In the genomic region with DNA sequence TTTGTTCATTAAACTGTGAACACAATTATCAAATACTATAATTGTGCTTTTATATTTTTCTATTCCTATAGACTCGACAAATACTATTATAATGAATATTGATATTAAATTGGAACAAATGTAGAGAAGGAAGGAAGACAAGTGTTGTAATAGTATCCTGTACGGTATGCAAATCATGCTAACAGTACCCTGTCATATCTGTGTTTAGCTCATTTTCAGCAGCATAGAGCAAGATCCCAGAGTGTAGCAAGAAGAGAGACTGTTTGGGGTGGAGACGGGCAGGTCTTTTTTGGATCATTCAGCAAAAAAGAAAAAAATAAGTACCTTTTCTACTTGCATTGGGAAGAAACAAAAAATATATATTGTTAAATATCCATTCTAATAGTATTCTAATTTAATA, we compare ENCODE assay signal across 30 cellular contexts.
DNase-seq lines count a peak whose midpoint lies in the region; ATAC-seq and TF ChIP-seq lines count a peak whose summit lies in the region.
"Had no signal": no experiment of that assay in that cellular context is flagged by ENCODE, and none has a peak within 500 bp of the region (broad histone marks: within the 10 kb centered on the region; RNA-seq: fewer than 3 reads in every experiment).

No MANE protein-coding gene starts in this region.

- peak overlapping the region; percentile 1 for H3K27ac Mint-ChIP-seq in stimulated activated naive CD8-positive, alpha-beta T cell treated with anti-CD3 and anti-CD28 coated beads, Interleukin-15, Interleukin-2, amounts not matched to agents 100 ng/mL and 50 ng/mL, for 24 hours
- H3K27ac Mint-ChIP-seq: activated CD8-positive, alpha-beta T cell treated with anti-CD3 and anti-CD28 coated beads for 36 hours; activated naive CD8-positive, alpha-beta T cell treated with anti-CD3 and anti-CD28 coated beads for 36 hours; T-cell had no signal

- H3K9me3 ChIP-seq in OCI-LY3 (ENCODE audit: insufficient read depth, low read length) (no peaks in the 10 kb centered on the region), Karpas-422 (ENCODE audit: low read length) (no peaks in the 10 kb centered on the region), heart right ventricle (no peaks in the 10 kb centered on the region)
- H3K9me3 ChIP-seq: neutrophil, SJSA1, spleen, stomach, uterus had no signal

- H3K36me3 ChIP-seq in OCI-LY3 (replicated peaks; ENCODE audit: low read depth, low read length) (no peaks in the 10 kb centered on the region), Karpas-422 (ENCODE audit: insufficient read depth, low read length) (no peaks in the 10 kb centered on the region), heart right ventricle (no peaks in the 10 kb centered on the region)
- H3K36me3 ChIP-seq: neutrophil, SJSA1, spleen, stomach, uterus had no signal

- H3K4me3 Mint-ChIP-seq in stimulated activated naive CD8-positive, alpha-beta T cell treated with anti-CD3 and anti-CD28 coated beads, Interleukin-15, Interleukin-2, amounts not matched to agents 100 ng/mL and 50 ng/mL, for 24 hours, result no peak overlapping the region
- H3K4me3 Mint-ChIP-seq: activated CD8-positive, alpha-beta T cell treated with anti-CD3 and anti-CD28 coated beads for 36 hours; activated naive CD8-positive, alpha-beta T cell treated with anti-CD3 and anti-CD28 coated beads for 36 hours had no signal

- ATAC-seq in stimulated activated naive CD8-positive, alpha-beta T cell treated with anti-CD3 and anti-CD28 coated beads, Interleukin-15, Interleukin-2, amounts not matched to agents 100 U/mL and 50 U/mL, for 24 hours, result no peak
- ATAC-seq in HG02642 (IDR thresholded peaks at IDR 0.05; ENCODE audit: poor library complexity, unreplicated experiment) (no peak), heart right ventricle (no peak)
- ATAC-seq: activated CD4-positive, CD25-positive, alpha-beta regulatory T cell treated with anti-CD3 and anti-CD28 coated beads, Interleukin-2, amount 50 U/mL, for 24 hours; activated CD8-positive, alpha-beta T cell treated with anti-CD3 and anti-CD28 coated beads for 36 hours; right cardiac atrium; T-cell had no signal

- H3K4me2 ChIP-seq in OCI-LY3 (ENCODE audit: low read length), result peak overlapping the region; percentile 88
- no peak overlapping the region for H3K4me2 ChIP-seq in Karpas-422 (ENCODE audit: low read depth, low read length, poor library complexity, severe bottlenecking)
- H3K4me2 ChIP-seq: KMS-11 had no signal

- H3K9me2 ChIP-seq in Karpas-422 (replicated peaks; ENCODE audit: insufficient read depth, low read length), result no peaks in the 10 kb centered on the region

- H4K20me1 ChIP-seq in OCI-LY3 (ENCODE audit: insufficient read depth, low read length) (no peaks in the 10 kb centered on the region), Karpas-422 (ENCODE audit: insufficient read depth, low read depth, low read length) (no peaks in the 10 kb centered on the region)

- peaks cover 4% of the 10 kb centered on the region for H3K9me3 Mint-ChIP-seq in stimulated activated naive CD8-positive, alpha-beta T cell treated with anti-CD3 and anti-CD28 coated beads, Interleukin-15, Interleukin-2, amounts not matched to agents 100 ng/mL and 50 ng/mL, for 24 hours
- H3K9me3 Mint-ChIP-seq: activated naive CD8-positive, alpha-beta T cell treated with anti-CD3 and anti-CD28 coated beads for 36 hours; T-cell had no signal

- no peak for DNase-seq in stimulated activated naive CD8-positive, alpha-beta T cell treated with anti-CD3 and anti-CD28 coated beads, Interleukin-15, Interleukin-2, amounts not matched to agents 100 U/mL and 50 U/mL, for 24 hours
- DNase-seq in NCI-H1436 treated with DMSO at 0.1 percent for 48 hours (lab: John Stamatoyannopoulos, UW) (peak; percentile 79), Karpas-422 (no peak), NCI-H774 (lab: John Stamatoyannopoulos, UW) (no peak), heart right ventricle (no peak)
- DNase-seq: activated CD8-positive, alpha-beta T cell treated with anti-CD3 and anti-CD28 coated beads for 36 hours; activated effector memory CD4-positive, alpha-beta T cell treated with anti-CD3 and anti-CD28 coated beads, Interleukin-2, amount 50 U/mL, for 16 hours; activated naive CD8-positive, alpha-beta T cell treated with anti-CD3 and anti-CD28 coated beads for 36 hours; AML-193; anterior cingulate cortex; CD4-positive, CD25-positive, alpha-beta regulatory T cell; DMS79 treated with DMSO at 0.1 percent for 48 hours; GDM1; H7; MM.1S; NCI-H187; NCI-H510A treated with DMSO at 0.1 percent for 48 hours; right cardiac atrium; spleen; stimulated activated CD8-positive, alpha-beta memory T cell treated with anti-CD3 and anti-CD28 coated beads, Interleukin-4, amount 100 ng/mL, for 48 hours; stomach; T-cell; uterus had no signal

- TF ChIP-seq CTCF in OCI-LY3 (IDR thresholded peaks at IDR 0.05; ENCODE audit: low read depth, low read length) (no peak), heart right ventricle (IDR thresholded peaks at IDR 0.05) (no peak)

- intact Hi-C loops in heart right ventricle (cut with DNase I), result no loop called here

- peak overlapping the region; percentile 94 for H3K27ac ChIP-seq in OCI-LY3 (ENCODE audit: low read length)
- no peak overlapping the region for H3K27ac ChIP-seq in Karpas-422 (ENCODE audit: low read length)
- H3K27ac ChIP-seq in heart right ventricle, result no peak overlapping the region
- H3K27ac ChIP-seq: KMS-11, neutrophil, SJSA1, spleen, stomach, uterus had no signal

- H2AFZ ChIP-seq in OCI-LY3 (ENCODE audit: low read depth, low read length) (no peak overlapping the region), Karpas-422 (ENCODE audit: low read length) (no peak overlapping the region)

- peak overlapping the region; percentile 60 for H3K9ac ChIP-seq in OCI-LY3 (ENCODE audit: low read length)
- H3K9ac ChIP-seq in Karpas-422 (ENCODE audit: low read length), result no peak overlapping the region
- H3K9ac ChIP-seq: KMS-11 had no signal

- H3K4me3 ChIP-seq in OCI-LY3 (ENCODE audit: low read length) (peak overlapping the region; percentile 65), Karpas-422 (ENCODE audit: low read length) (no peak overlapping the region), heart right ventricle (no peak overlapping the region)
- H3K4me3 ChIP-seq: SJSA1, spleen, stomach, uterus had no signal

- no peaks in the 10 kb centered on the region for H3K27me3 Mint-ChIP-seq in stimulated activated naive CD8-positive, alpha-beta T cell treated with anti-CD3 and anti-CD28 coated beads, Interleukin-15, Interleukin-2, amounts not matched to agents 100 ng/mL and 50 ng/mL, for 24 hours
- H3K27me3 Mint-ChIP-seq: activated CD8-positive, alpha-beta T cell treated with anti-CD3 and anti-CD28 coated beads for 36 hours; activated naive CD8-positive, alpha-beta T cell treated with anti-CD3 and anti-CD28 coated beads for 36 hours; CD4-positive, CD25-positive, alpha-beta regulatory T cell had no signal

- H3K79me2 ChIP-seq in OCI-LY3 (ENCODE audit: low read length) (no peaks in the 10 kb centered on the region), Karpas-422 (ENCODE audit: low read length) (no peaks in the 10 kb centered on the region)

- H3K4me1 ChIP-seq in OCI-LY3 (ENCODE audit: low read length), result peaks cover 41% of the 10 kb centered on the region
- no peaks in the 10 kb centered on the region for H3K4me1 ChIP-seq in Karpas-422 (ENCODE audit: low read length)
- peaks cover 0 to 11% (median 0%) of the 10 kb centered on the region in 9 donors for H3K4me1 ChIP-seq in heart right ventricle
- H3K4me1 ChIP-seq: uterus had no signal

- H3K36me3 Mint-ChIP-seq in stimulated activated naive CD8-positive, alpha-beta T cell treated with anti-CD3 and anti-CD28 coated beads, Interleukin-15, Interleukin-2, amounts not matched to agents 100 ng/mL and 50 ng/mL, for 24 hours (ENCODE audit: low read depth), result no peaks in the 10 kb centered on the region
- H3K36me3 Mint-ChIP-seq: CD4-positive, CD25-positive, alpha-beta regulatory T cell; T-cell had no signal

- H3K27me3 ChIP-seq in OCI-LY3 (ENCODE audit: low read depth, low read length), result no peaks in the 10 kb centered on the region
- H3K27me3 ChIP-seq in Karpas-422 (ENCODE audit: low read length), result no peaks in the 10 kb centered on the region
- H3K27me3 ChIP-seq in heart right ventricle, result no peaks in the 10 kb centered on the region
- H3K27me3 ChIP-seq: neutrophil, SJSA1, spleen, stomach, uterus had no signal

- H3K4me1 Mint-ChIP-seq in stimulated activated naive CD8-positive, alpha-beta T cell treated with anti-CD3 and anti-CD28 coated beads, Interleukin-15, Interleukin-2, amounts not matched to agents 100 ng/mL and 50 ng/mL, for 24 hours (ENCODE audit: low read depth), result peaks cover 10% of the 10 kb centered on the region

- 86 to 91% methylated on average over 3 of the region's 3 CpGs for WGBS in heart right ventricle, 2 donors
